In the genomic region with DNA sequence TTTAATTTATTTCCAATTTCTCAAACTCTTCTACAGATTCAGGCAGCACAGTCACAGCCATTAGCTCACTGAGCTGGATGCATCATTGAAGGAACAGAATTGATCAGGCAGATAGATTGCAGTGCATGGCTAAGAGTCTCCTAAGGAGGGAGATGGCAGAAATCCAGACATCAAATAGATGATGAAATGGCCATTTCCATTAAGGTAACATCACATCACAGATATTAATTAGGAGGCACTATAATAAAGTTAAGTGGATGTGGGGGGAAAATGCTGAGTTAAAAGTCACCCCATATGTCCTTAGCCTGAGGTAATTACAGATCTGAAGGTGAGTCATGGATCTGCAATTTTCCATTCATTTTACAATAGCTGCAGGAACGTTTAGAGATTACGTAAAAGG, we compare ENCODE assay signal across 8 cellular contexts. TPM values are rescaled to one million over a fixed set of nuclear protein-coding genes. Genes with fewer than 3 reads are reported as not detected.
A peak's percentile ranks its signal among the peaks of the same experiment; 100 is the strongest.
DNase-seq lines count a peak whose midpoint lies in the region; ATAC-seq, FAIRE-seq and TF ChIP-seq lines count a peak whose summit lies in the region.
"Not testable (repeated sequence)": the region's sequence is repeated elsewhere in the genome, so short reads cannot be mapped to it uniquely, and the experiment has no call there.

No MANE protein-coding gene starts in this region.

- not testable (repeated sequence) for H2BK120ac ChIP-seq in IMR-90 (ENCODE audit: low read depth, low read length)

- not testable (repeated sequence) for H4K20me1 ChIP-seq in IMR-90 (ENCODE audit: insufficient read depth, low read length); astrocyte (ENCODE audit: insufficient read depth, low read length)

- H3K79me1 ChIP-seq in IMR-90 (ENCODE audit: low read depth in 1 of 2, low read length in 2 of 2): not testable (repeated sequence)

- not testable (repeated sequence) for H3K18ac ChIP-seq in IMR-90 (ENCODE audit: low read depth, low read length)

- not testable (repeated sequence) for H3K23ac ChIP-seq in IMR-90 (ENCODE audit: low read depth, low read length)

- not testable (repeated sequence) for H3K27ac ChIP-seq in IMR-90 (ENCODE audit: insufficient read depth, low read length); RWPE2 (ENCODE audit: poor library complexity, severe bottlenecking); foreskin keratinocyte
- peak overlapping the region; percentile 61 for H3K27ac ChIP-seq in astrocyte (ENCODE audit: low read depth, low read length)

- not testable (repeated sequence) for H2BK15ac ChIP-seq in IMR-90 (ENCODE audit: low read depth, low read length)

- not testable (repeated sequence) for H3K27ac Mint-ChIP-seq in astrocyte (ENCODE audit: unreplicated experiment)

- intact Hi-C loops in IMR-90 (cut with micrococcal nuclease): not testable (repeated sequence)

- not testable (repeated sequence) for H2AK9ac ChIP-seq in IMR-90 (replicated peaks; ENCODE audit: low read depth, low read length, poor library complexity)

- H3K27me3 Mint-ChIP-seq in astrocyte (ENCODE audit: low read depth, unreplicated experiment): not testable (repeated sequence)

- not testable (repeated sequence) for H3K4me2 ChIP-seq in IMR-90 (ENCODE audit: low read depth, low read length); astrocyte (ENCODE audit: low read length)

- H2AFZ ChIP-seq in IMR-90 (replicated peaks; ENCODE audit: low read length, poor library complexity); astrocyte (ENCODE audit: low read depth, low read length): not testable (repeated sequence)

- POLR2A ChIA-PET in IMR-90 (lab: Charles Lee; ENCODE audit: unreplicated experiment): not testable (repeated sequence)

- dilution Hi-C loops in IMR-90 (cut with HindIII; ENCODE audit: low sequenced_read_pairs, unreplicated experiment): not testable (repeated sequence)

- H3K4me3 Mint-ChIP-seq in astrocyte (ENCODE audit: unreplicated experiment): not testable (repeated sequence)

- DNase-seq in AG09309 (ENCODE audit: low read depth): peak; percentile 0
- peak; percentile 22 for DNase-seq in ELR (ENCODE audit: low read depth)
- DNase-seq in IMR-90: peak; percentile 1
- DNase-seq in RWPE2 (ENCODE audit: low spot score): not testable (repeated sequence)
- DNase-seq in astrocyte (ENCODE audit: low read depth): peak; percentile 14
- DNase-seq in choroid plexus epithelial cell (ENCODE audit: low read depth): peak; percentile 1
- DNase-seq in foreskin keratinocyte: peak; percentile 0 to 5
- peak; percentile 0 for DNase-seq in putamen (ENCODE audit: low spot score)

- not testable (repeated sequence) for H2AK5ac ChIP-seq in IMR-90 (ENCODE audit: low read depth, low read length)

- not testable (repeated sequence) for H3K4me1 ChIP-seq in IMR-90 (ENCODE audit: control insufficient read depth, insufficient read depth, low read length); RWPE2 (ENCODE audit: insufficient read depth, poor library complexity, severe bottlenecking); astrocyte (ENCODE audit: insufficient read depth, low read length); foreskin keratinocyte

- not testable (repeated sequence) for H4K5ac ChIP-seq in IMR-90 (ENCODE audit: low read depth, low read length)

- H3K4ac ChIP-seq in IMR-90 (ENCODE audit: low read depth, low read length): not testable (repeated sequence)

- not testable (repeated sequence) for H3K9ac ChIP-seq in IMR-90 (ENCODE audit: low read depth, low read length); astrocyte (ENCODE audit: low read length)

- H3K56ac ChIP-seq in IMR-90 (ENCODE audit: extremely low read depth, insufficient read depth, low read length): not testable (repeated sequence)

- H2BK20ac ChIP-seq in IMR-90 (ENCODE audit: low read depth, low read length): 0 out of 2 replicates have a peak overlapping the region, but pooled peaks have one; percentile 35

- H3K4me1 Mint-ChIP-seq in astrocyte (ENCODE audit: low read depth, unreplicated experiment): not testable (repeated sequence)

- H3K4me3 ChIP-seq in AG09309 (ENCODE audit: control insufficient read depth, low read depth, low read length); IMR-90 (ENCODE audit: insufficient read depth, low read depth, low read length); RWPE2 (ENCODE audit: severe bottlenecking); astrocyte (ENCODE audit: insufficient read depth, low read depth, low read length); choroid plexus epithelial cell (ENCODE audit: low read depth, low read length): not testable (repeated sequence)

- TF ChIP-seq CTCF in AG09309 (IDR thresholded peaks at IDR 0.05; ENCODE audit: control insufficient read depth, insufficient read depth, low read depth, low read length, missing control alignments); IMR-90 (conservative IDR thresholded peaks at IDR 0.05; ENCODE audit: low read depth, low read length); RWPE2 (IDR thresholded peaks at IDR 0.05; ENCODE audit: poor library complexity, severe bottlenecking); astrocyte (IDR thresholded peaks at IDR 0.05; ENCODE audit: insufficient read depth, low read depth, low read length); choroid plexus epithelial cell (conservative IDR thresholded peaks at IDR 0.05; ENCODE audit: low read depth, low read length); foreskin keratinocyte (conservative IDR thresholded peaks at IDR 0.05): not testable (repeated sequence)

- not testable (repeated sequence) for H3K36me3 Mint-ChIP-seq in astrocyte (ENCODE audit: low read depth, unreplicated experiment)

- H4K91ac ChIP-seq in IMR-90 (ENCODE audit: insufficient read depth, low read depth, low read length): not testable (repeated sequence)

- H3K36me3 ChIP-seq in IMR-90 (ENCODE audit: control insufficient read depth, insufficient read depth, low read length); RWPE2 (ENCODE audit: low read depth); astrocyte (ENCODE audit: insufficient read depth, low read length): not testable (repeated sequence)

- H3K27me3 ChIP-seq in IMR-90 (ENCODE audit: control insufficient read depth, insufficient read depth, low read length); RWPE2 (ENCODE audit: insufficient read depth, poor library complexity, severe bottlenecking); astrocyte (ENCODE audit: insufficient read depth, low read length); foreskin keratinocyte: not testable (repeated sequence)

- FAIRE-seq in astrocyte (lab: Jason Lieb, UNC): not testable (repeated sequence)

- CTCF ChIA-PET in IMR-90 (lab: Yijun Ruan, JAX): not testable (repeated sequence)

- not testable (repeated sequence) for H3K9me3 Mint-ChIP-seq in astrocyte (ENCODE audit: unreplicated experiment)

- H2BK5ac ChIP-seq in IMR-90 (ENCODE audit: low read depth, low read length, poor library complexity, severe bottlenecking): not testable (repeated sequence)

- H3K79me2 ChIP-seq in astrocyte (ENCODE audit: insufficient read depth, low read length): not testable (repeated sequence)

- ATAC-seq in IMR-90 (ENCODE audit: low read depth): peak; percentile 48
- ATAC-seq in RWPE2 (ENCODE audit: low read depth): peak; percentile 75
- peak; percentile 95 for ATAC-seq in foreskin keratinocyte

- WGBS in IMR-90 (ENCODE audit: extremely low coverage in 2 of 2, insufficient read length in 1 of 2), 2 experiments: no CpG with 5 or more reads among the region's 2 CpGs

- not testable (repeated sequence) for H4K8ac ChIP-seq in IMR-90 (ENCODE audit: low read depth in 2 of 2, low read length in 2 of 2)

- not testable (repeated sequence) for BruUV-seq in IMR-90 (replicated peaks; lab: Mats Ljungman, UMichigan)

- not testable (repeated sequence) for H3K14ac ChIP-seq in IMR-90 (replicated peaks; ENCODE audit: low read depth, low read length)

- not testable (repeated sequence) for TF ChIP-seq POLR2A in IMR-90 (IDR thresholded peaks at IDR 0.05; ENCODE audit: low read depth, low read length)

- not testable (repeated sequence) for TF ChIP-seq RAD21 in IMR-90 (IDR thresholded peaks at IDR 0.05; ENCODE audit: low read length)

- H3K9me3 ChIP-seq in IMR-90 (ENCODE audit: control insufficient read depth, insufficient read depth, low read length); RWPE2 (ENCODE audit: severe bottlenecking); astrocyte (ENCODE audit: insufficient read depth, low read depth, low read length): not testable (repeated sequence)

- H3K9me1 ChIP-seq in IMR-90 (ENCODE audit: insufficient read depth, low read length): not testable (repeated sequence)

- in situ Hi-C loops in IMR-90 (cut with MboI; ENCODE audit: low sequenced_read_pairs): not testable (repeated sequence)

RNA-seq across cellular contexts. Expression of gene AGAP4, which starts 35.6 kb away (rescaled TPM):
- total RNA-seq in IMR-90 (2012; rRNA removed): 1.8 and 1.9 TPM in 2 replicates
- 6.7 and 6.8 TPM in 2 replicates for polyA plus RNA-seq in IMR-90 (2012; rRNA removed)
- 1.9 and 2.5 TPM in 2 replicates for polyA plus RNA-seq in IMR-90 (2012; cell fraction: cytosol; rRNA removed)
- polyA plus RNA-seq in IMR-90 (2012; cell fraction: nucleus; rRNA removed; ENCODE audit: low replicate concordance): 36.6 and 64.5 TPM in 2 replicates
- 16.4 and 18.4 TPM in 2 replicates for total RNA-seq in astrocyte
- total RNA-seq in foreskin keratinocyte: 4.9 and 7.0 TPM in 2 replicates
- polyA plus RNA-seq in foreskin keratinocyte: 2.8 and 3.3 TPM in 2 replicates
